Comparison of ENCODE assay signal across 8 cellular contexts in genomic region chr6:142842423-142843261, GRCh38.
A peak's percentile ranks its signal among the peaks of the same experiment; 100 is the strongest.
DNase-seq lines count a peak whose midpoint lies in the region; ATAC-seq and TF ChIP-seq lines count a peak whose summit lies in the region.

No MANE protein-coding gene starts in this region.

- WGBS in mammary epithelial cell (ENCODE audit: low coverage, missing lambda C conversion rate), result 51% methylated on average over 11 of the region's 11 CpGs
- whole genome bisulfite sequencing in psoas muscle, 3 donors, result 54 to 60% (median 57%) methylated on average over 11 of the region's 11 CpGs
- no CpG with 5 or more reads among the region's 11 CpGs for WGBS in neuronal stem cell (ENCODE audit: extremely low coverage in 2 of 2, insufficient read length in 2 of 2, insufficient replicate concordance in 1 of 2), 2 donors

- H3K14ac ChIP-seq in neuronal stem cell (ENCODE audit: low read length), result no peak overlapping the region

- ATAC-seq in GM18502 (IDR thresholded peaks at IDR 0.05; ENCODE audit: poor library complexity, unreplicated experiment), result peak; percentile 77
- peak; percentile 50 for ATAC-seq in GM21786 (IDR thresholded peaks at IDR 0.05; ENCODE audit: unreplicated experiment)
- ATAC-seq in psoas muscle, result no peak

- H3F3A ChIP-seq in MM.1S (ENCODE audit: insufficient read depth, low read length), result peaks cover 39% of the 10 kb centered on the region

- H3K27me3 ChIP-seq in MM.1S (replicated peaks; ENCODE audit: insufficient read depth, low read length), result no peaks in the 10 kb centered on the region
- no peaks in the 10 kb centered on the region for H3K27me3 ChIP-seq in mammary epithelial cell (ENCODE audit: insufficient read depth, low read length)
- no peaks in the 10 kb centered on the region for H3K27me3 ChIP-seq in psoas muscle (ENCODE audit: insufficient read depth in 3 of 3, low read length in 2 of 3)
- H3K27me3 ChIP-seq in neuronal stem cell (ENCODE audit: control insufficient read depth in 3 of 3, insufficient read depth in 3 of 3, low read depth in 1 of 3, low read length in 3 of 3), result no peaks in the 10 kb centered on the region

- intact Hi-C loops in mammary epithelial cell (cut with micrococcal nuclease), result no loop called here
- intact Hi-C loops in psoas muscle (cut with DNase I), result no loop called here

- TF ChIP-seq CTCF in MM.1S (IDR thresholded peaks at IDR 0.05; ENCODE audit: low read length), result no peak
- no peak for TF ChIP-seq CTCF in mammary epithelial cell (conservative IDR thresholded peaks at IDR 0.05 in 1 of 2, IDR thresholded peaks at IDR 0.05 in 1 of 2; ENCODE audit: extremely low read depth in 1 of 2, insufficient read depth in 1 of 2, low read depth in 1 of 2, low read length in 2 of 2)
- no peak for TF ChIP-seq CTCF in psoas muscle (IDR thresholded peaks at IDR 0.05)

- no TSS peak for BruUV-seq in mammary epithelial cell (replicated peaks; lab: Mats Ljungman, UMichigan)

- no peak overlapping the region for H2AK5ac ChIP-seq in neuronal stem cell (ENCODE audit: low read depth, low read length)

- no peaks in the 10 kb centered on the region for H3K9me2 ChIP-seq in MM.1S (replicated peaks; ENCODE audit: insufficient read depth, low read length)

- H3K9ac ChIP-seq in MM.1S (ENCODE audit: low read length), result peak overlapping the region; percentile 94
- H3K9ac ChIP-seq in mammary epithelial cell (ENCODE audit: insufficient read depth, low read length), result peak overlapping the region; percentile 64
- H3K9ac ChIP-seq in neuronal stem cell (ENCODE audit: low read depth, low read length, poor library complexity), result no peak overlapping the region

- H4K20me1 ChIP-seq in MM.1S (ENCODE audit: insufficient read depth, low read length), result no peaks in the 10 kb centered on the region
- H4K20me1 ChIP-seq in mammary epithelial cell (ENCODE audit: insufficient read depth, low read length), result no peaks in the 10 kb centered on the region

- H3K4me3 ChIP-seq in MM.1S (ENCODE audit: low read length) (peak overlapping the region; percentile 52), mammary epithelial cell (replicated peaks in 1 of 3; ENCODE audit: insufficient read depth in 1 of 3, low read depth in 2 of 3, low read length in 3 of 3) (peak overlapping the region; percentile 8 to 25 (median 16)), psoas muscle (peak overlapping the region; percentile 37), neuronal stem cell (ENCODE audit: low read length in 2 of 2) (no peak overlapping the region)

- H3K36me3 ChIP-seq in MM.1S (replicated peaks; ENCODE audit: insufficient read depth, low read length), result no peaks in the 10 kb centered on the region
- H3K36me3 ChIP-seq in mammary epithelial cell (ENCODE audit: insufficient read depth, low read length), result no peaks in the 10 kb centered on the region
- H3K36me3 ChIP-seq in psoas muscle (ENCODE audit: insufficient read depth in 1 of 2, low read depth in 1 of 2), result no peaks in the 10 kb centered on the region
- no peaks in the 10 kb centered on the region for H3K36me3 ChIP-seq in neuronal stem cell (replicated peaks in 1 of 2; ENCODE audit: control insufficient read depth in 2 of 2, insufficient read depth in 2 of 2, low read length in 2 of 2)

- H2BK12ac ChIP-seq in neuronal stem cell (ENCODE audit: low read length), result no peak overlapping the region

- H2BK120ac ChIP-seq in neuronal stem cell (ENCODE audit: low read depth, low read length), result no peak overlapping the region

- H3K4me1 ChIP-seq in MM.1S (ENCODE audit: low read length), result peaks cover 23% of the 10 kb centered on the region
- peaks cover 64% of the 10 kb centered on the region for H3K4me1 ChIP-seq in mammary epithelial cell (ENCODE audit: insufficient read depth, low read length)
- H3K4me1 ChIP-seq in psoas muscle, result peaks cover 73% of the 10 kb centered on the region
- H3K4me1 ChIP-seq in neuronal stem cell (ENCODE audit: control insufficient read depth in 2 of 2, insufficient read depth in 1 of 2, low read depth in 1 of 2, low read length in 2 of 2), result peaks cover 9 to 19% of the 10 kb centered on the region in 2 donors

- no peak overlapping the region for H3K23ac ChIP-seq in neuronal stem cell (ENCODE audit: low read depth, low read length, poor library complexity)

- no peaks in the 10 kb centered on the region for H3K9me3 ChIP-seq in MM.1S (replicated peaks; ENCODE audit: insufficient read depth, low read length)
- no peaks in the 10 kb centered on the region for H3K9me3 ChIP-seq in mammary epithelial cell (replicated peaks; ENCODE audit: insufficient read depth, low read length)
- no peaks in the 10 kb centered on the region for H3K9me3 ChIP-seq in psoas muscle
- no peaks in the 10 kb centered on the region for H3K9me3 ChIP-seq in neuronal stem cell (replicated peaks in 1 of 2; ENCODE audit: control insufficient read depth in 2 of 2, insufficient read depth in 1 of 2, low read depth in 1 of 2, low read length in 2 of 2)

- in situ Hi-C loops in mammary epithelial cell (cut with MboI; ENCODE audit: low sequenced_read_pairs in 2 of 2) (no loop called here), KBM-7 (cut with MboI; ENCODE audit: low pct_unique_long_range_greater_than_20kb, low sequenced_read_pairs) (no loop called here)

- CTCF ChIA-PET in mammary epithelial cell (lab: Charles Lee; ENCODE audit: low non-redundant PET), result no interaction called here

- H2AFZ ChIP-seq in MM.1S (ENCODE audit: low read length) (no peak overlapping the region), mammary epithelial cell (ENCODE audit: low read depth, low read length) (no peak overlapping the region), neuronal stem cell (ENCODE audit: low read length) (no peak overlapping the region)

- H2BK5ac ChIP-seq in neuronal stem cell (ENCODE audit: low read length), result no peak overlapping the region

- no peak overlapping the region for H4K8ac ChIP-seq in neuronal stem cell (ENCODE audit: low read depth, low read length)

- H3K4me2 ChIP-seq in MM.1S (ENCODE audit: low read depth, low read length) (peak overlapping the region; percentile 93), mammary epithelial cell (ENCODE audit: insufficient read depth, low read depth, low read length) (peak overlapping the region; percentile 77), neuronal stem cell (ENCODE audit: insufficient read depth, low read length, poor library complexity, severe bottlenecking) (no peak overlapping the region)

- H3K18ac ChIP-seq in neuronal stem cell (ENCODE audit: low read length), result no peak overlapping the region

- DNase-seq in MM.1S (peak; percentile 53), mammary epithelial cell (peak; percentile 73), psoas muscle (no peak), neuronal stem cell (ENCODE audit: low spot score) (no peak), KBM-7 (no peak), NCI-H128 (lab: John Stamatoyannopoulos, UW; ENCODE audit: unreplicated experiment) (no peak)

- no peak overlapping the region for H4K91ac ChIP-seq in neuronal stem cell (ENCODE audit: low read depth, low read length, poor library complexity)

- H3K79me2 ChIP-seq in MM.1S (ENCODE audit: low read length) (peaks cover 20% of the 10 kb centered on the region), mammary epithelial cell (ENCODE audit: insufficient read depth, low read length) (peaks cover 66% of the 10 kb centered on the region)

- no peak overlapping the region for H2BK15ac ChIP-seq in neuronal stem cell (ENCODE audit: low read length)

- H3K79me1 ChIP-seq in neuronal stem cell (ENCODE audit: low read depth, low read length), result no peaks in the 10 kb centered on the region

- no peak overlapping the region for H3K4ac ChIP-seq in neuronal stem cell (ENCODE audit: low read length)

- dilution Hi-C loops in mammary epithelial cell (cut with HindIII; ENCODE audit: low sequenced_read_pairs), result no loop called here

- H3K27ac ChIP-seq in MM.1S (ENCODE audit: low read length) (peak overlapping the region; percentile 99), mammary epithelial cell (ENCODE audit: insufficient read depth, low read depth, low read length) (peak overlapping the region; percentile 74), psoas muscle (peak overlapping the region; percentile 89), neuronal stem cell (replicated peaks; ENCODE audit: low read length) (no peak overlapping the region)

Comparison
In these comparisons a context has a peak if more than half of its experiments do, and no peak if none do; other contexts are left out.
1. ATAC-seq: peak in GM18502 (single experiment) and GM21786 (single experiment); none in psoas muscle (0 of 4).
2. DNase-seq: peak in MM.1S (single experiment) and mammary epithelial cell (single experiment); none in psoas muscle (0 of 2), neuronal stem cell (single experiment), KBM-7 (single experiment) and NCI-H128 (single experiment).
3. H3K4me3 ChIP-seq: peak in MM.1S (single experiment), mammary epithelial cell (3 of 3) and psoas muscle (single experiment); none in neuronal stem cell (0 of 2).